ENCODE assay signal across 3 cellular contexts in genomic region chr22:50089231-50090140, GRCh38.
TF ChIP-seq lines count a peak whose summit lies in the region.

Gene MOV10L1, plus strand, starts transcription at chr22:50090006. Its CDS starts 83 bp downstream, at chr22:50090089.

TF ChIP-seq in SK-N-SH, 30 proteins besides CTCF, POLR2A, EP300 and RAD21 (continued from another document):
- TF ChIP-seq PBX3 (IDR thresholded peaks at IDR 0.05) (no peak), TAF1 (IDR thresholded peaks at IDR 0.05; ENCODE audit: borderline replicate concordance, low read depth, low read length) (no peak), GABPA (IDR thresholded peaks at IDR 0.05; ENCODE audit: low read depth) (no peak), NRF1 (IDR thresholded peaks at IDR 0.05; ENCODE audit: low read depth, low read length) (no peak), GATA2 (CRISPR knock-in tag; IDR thresholded peaks at IDR 0.05) (no peak), SIN3A (IDR thresholded peaks at IDR 0.05; ENCODE audit: borderline replicate concordance, low read depth, low read length) (no peak), TEAD4 (IDR thresholded peaks at IDR 0.05; ENCODE audit: borderline replicate concordance, insufficient read depth) (no peak)

TF ChIP-seq in SK-N-SH treated with all-trans-retinoic acid at 6 μM for 48 hours, 23 proteins besides CTCF, POLR2A, EP300 and RAD21 (continued from another document):
- no peak for TF ChIP-seq POU6F1 (CRISPR knock-in tag; IDR thresholded peaks at IDR 0.05; ENCODE audit: borderline replicate concordance, low read depth)
- no peak for TF ChIP-seq ZNF8 (CRISPR knock-in tag; IDR thresholded peaks at IDR 0.05)
- TF ChIP-seq ISL1 (CRISPR knock-in tag; IDR thresholded peaks at IDR 0.05) = no peak
- TF ChIP-seq PATZ1 (CRISPR knock-in tag; IDR thresholded peaks at IDR 0.05; ENCODE audit: borderline replicate concordance) = no peak
- TF ChIP-seq BACH2 (CRISPR knock-in tag; IDR thresholded peaks at IDR 0.05; ENCODE audit: borderline replicate concordance) = no peak
- TF ChIP-seq ESRRG (CRISPR knock-in tag; IDR thresholded peaks at IDR 0.05) = no peak

TF ChIP-seq in GM23338, 12 proteins besides CTCF, POLR2A, EP300 and RAD21 (continued from another document):
- TF ChIP-seq ZNF114 (CRISPR knock-in tag; IDR thresholded peaks at IDR 0.05) (no peak), ETS1 (IDR thresholded peaks at IDR 0.05) (no peak), CREB1 (CRISPR knock-in tag; IDR thresholded peaks at IDR 0.05; ENCODE audit: low read depth) (no peak), JUNB (IDR thresholded peaks at IDR 0.05; ENCODE audit: unreplicated experiment) (no peak), ZNF462 (CRISPR knock-in tag; IDR thresholded peaks at IDR 0.05) (no peak), REST (IDR thresholded peaks at IDR 0.05; ENCODE audit: unreplicated experiment) (no peak), POLR2AphosphoS5 (IDR thresholded peaks at IDR 0.05; ENCODE audit: low read depth) (no peak), ZNF331 (CRISPR knock-in tag; IDR thresholded peaks at IDR 0.05; ENCODE audit: low read depth) (no peak), STAT1 (IDR thresholded peaks at IDR 0.05; ENCODE audit: unreplicated experiment) (no peak), NANOG (IDR thresholded peaks at IDR 0.05; ENCODE audit: borderline replicate concordance) (no peak)
